ENCODE assay signal across 12 cellular contexts in genomic region chr15:31332681-31333071, GRCh38. TPM values are rescaled to one million over a fixed set of nuclear protein-coding genes. Genes with fewer than 3 reads are reported as not detected.
A peak's percentile ranks its signal among the peaks of the same experiment; 100 is the strongest.
DNase-seq lines count a peak whose midpoint lies in the region; ATAC-seq and TF ChIP-seq lines count a peak whose summit lies in the region.
"Had no signal": no experiment of that assay in that cellular context is flagged by ENCODE, and none has a peak within 500 bp of the region (broad histone marks: within the 10 kb centered on the region; RNA-seq: fewer than 3 reads in every experiment).

No MANE protein-coding gene starts in this region.

- TF ChIP-seq EP300 in gastroesophageal sphincter (IDR thresholded peaks at IDR 0.05), result no peak
- TF ChIP-seq EP300 in stomach (IDR thresholded peaks at IDR 0.05), result no peak

- peaks cover 15 to 95% (median 51%) of the 10 kb centered on the region in 3 donors for H3K4me1 ChIP-seq in gastroesophageal sphincter
- peaks cover 86 to 94% (median 89%) of the 10 kb centered on the region in 4 donors for H3K4me1 ChIP-seq in stomach

- H3K27ac ChIP-seq in gastroesophageal sphincter, result peak overlapping the region in 3 of 4 donors; percentile 33 to 68 (median 49)
- H3K27ac ChIP-seq in stomach, result peak overlapping the region; percentile 66 to 100 (median 100)
- H3K27ac ChIP-seq: epithelial cell of prostate had no signal

- peaks cover 78% of the 10 kb centered on the region for H3K4me1 Mint-ChIP-seq in activated CD4-positive, alpha-beta T cell treated with anti-CD3 and anti-CD28 coated beads, Interleukin-2, amount 10 ng/mL, durations not matched to agents 7 days and 5 days
- H3K4me1 Mint-ChIP-seq in T-helper 17 cell, result peaks cover 65% of the 10 kb centered on the region

- TF ChIP-seq CTCF in gastroesophageal sphincter (IDR thresholded peaks at IDR 0.05) (no peak), stomach (IDR thresholded peaks at IDR 0.05) (no peak)

- H3K9me3 Mint-ChIP-seq in activated CD4-positive, alpha-beta T cell treated with anti-CD3 and anti-CD28 coated beads, Interleukin-2, amount 10 ng/mL, durations not matched to agents 7 days and 5 days, result no peaks in the 10 kb centered on the region

- H3K27me3 ChIP-seq in gastroesophageal sphincter (no peaks in the 10 kb centered on the region), stomach (no peaks in the 10 kb centered on the region)

- POLR2A ChIA-PET in activated CD4-positive, alpha-beta T cell treated with anti-CD3 and anti-CD28 coated beads, Interleukin-2, amount 10 ng/mL, durations not matched to agents 7 days and 5 days (lab: Charles Lee), result no interaction called here

- TF ChIP-seq POLR2A in gastroesophageal sphincter (IDR thresholded peaks at IDR 0.05) (no peak), stomach (IDR thresholded peaks at IDR 0.05) (no peak)

- H3K9me3 ChIP-seq in T-helper 17 cell (ENCODE audit: control insufficient read depth, low read length, poor library complexity, severe bottlenecking) (no peaks in the 10 kb centered on the region), gastroesophageal sphincter (no peaks in the 10 kb centered on the region), stomach (no peaks in the 10 kb centered on the region)
- H3K9me3 ChIP-seq: SK-N-SH had no signal

- no peak for DNase-seq in activated CD4-positive, alpha-beta T cell treated with anti-CD3 and anti-CD28 coated beads, Interleukin-2, amount 10 ng/mL, durations not matched to agents 7 days and 5 days
- DNase-seq in activated CD4-positive, alpha-beta T cell treated with anti-CD3 and anti-CD28 coated beads, Interleukin-2, amount 50 U/mL, for 4 hours, result no peak
- DNase-seq in T-helper 17 cell (no peak), stomach (no peak), activated gamma-delta T cell treated with Interleukin-2 at 50 U/mL for 16 hours (no peak), NCI-H748 (lab: John Stamatoyannopoulos, UW; ENCODE audit: unreplicated experiment) (no peak)
- DNase-seq: activated CD8-positive, alpha-beta memory T cell treated with anti-CD3 and anti-CD28 coated beads for 24 hours; NCI-H748 treated with DMSO at 0.1 percent for 48 hours had no signal

- H3K4me3 Mint-ChIP-seq in activated CD4-positive, alpha-beta T cell treated with anti-CD3 and anti-CD28 coated beads, Interleukin-2, amount 10 ng/mL, durations not matched to agents 7 days and 5 days, result peak overlapping the region; percentile 92
- peak overlapping the region; percentile 98 for H3K4me3 Mint-ChIP-seq in T-helper 17 cell

- ATAC-seq in T-helper 17 cell (no peak), gastroesophageal sphincter (no peak), GM18909 (IDR thresholded peaks at IDR 0.05; ENCODE audit: poor library complexity, unreplicated experiment) (no peak)

- WGBS in gastroesophageal sphincter (ENCODE audit: low coverage in 1 of 2), 2 donors, result 100% methylated on average over 1 of the region's 1 CpG
- 61 to 87% (median 83%) methylated on average over 1 of the region's 1 CpG for WGBS in stomach, 5 donors

- peaks cover 54% of the 10 kb centered on the region for H3K36me3 Mint-ChIP-seq in activated CD4-positive, alpha-beta T cell treated with anti-CD3 and anti-CD28 coated beads, Interleukin-2, amount 10 ng/mL, durations not matched to agents 7 days and 5 days (ENCODE audit: low read depth)
- peaks cover 8% of the 10 kb centered on the region for H3K36me3 Mint-ChIP-seq in T-helper 17 cell (ENCODE audit: low read depth)

- CTCF ChIA-PET in activated CD4-positive, alpha-beta T cell treated with anti-CD3 and anti-CD28 coated beads, Interleukin-2, amount 10 ng/mL, durations not matched to agents 7 days and 5 days (lab: Charles Lee), result interaction anchor here (1.0 to 1.6 kb wide), 3 partner anchors 35 to 156 kb away, joined by 3 to 5 read pairs (median 3); no protein-coding TSS in a partner anchor

- peak overlapping the region; percentile 63 for H3K27ac Mint-ChIP-seq in activated CD4-positive, alpha-beta T cell treated with anti-CD3 and anti-CD28 coated beads, Interleukin-2, amount 10 ng/mL, durations not matched to agents 7 days and 5 days
- H3K27ac Mint-ChIP-seq in T-helper 17 cell, result peak overlapping the region; percentile 86

- peaks cover 0 to 4% of the 10 kb centered on the region in 2 donors for H3K36me3 ChIP-seq in gastroesophageal sphincter
- no peaks in the 10 kb centered on the region for H3K36me3 ChIP-seq in stomach

- intact Hi-C loops in stomach (cut with DNase I; ENCODE audit: low total_unique reads), result no loop called here

- H3K4me3 ChIP-seq in gastroesophageal sphincter, result no peak overlapping the region
- no peak overlapping the region for H3K4me3 ChIP-seq in stomach

- no peaks in the 10 kb centered on the region for H3K27me3 Mint-ChIP-seq in activated CD4-positive, alpha-beta T cell treated with anti-CD3 and anti-CD28 coated beads, Interleukin-2, amount 10 ng/mL, durations not matched to agents 7 days and 5 days
- H3K27me3 Mint-ChIP-seq in T-helper 17 cell, result no peaks in the 10 kb centered on the region

RNA-seq across cellular contexts. Expression of gene KLF13, which starts 6.0 kb away (rescaled TPM):
- 100 to 1,000 TPM; 235 to 264 TPM for total RNA-seq in activated CD4-positive, alpha-beta T cell treated with anti-CD3 and anti-CD28 coated beads, Interleukin-2, amount 10 ng/mL, durations not matched to agents 7 days and 5 days
- total RNA-seq in T-helper 17 cell, result 100 to 1,000 TPM; 184 to 226 TPM
- total RNA-seq in gastroesophageal sphincter, result 100 to 1,000 TPM in 1 of 4 donors, 10 to 100 TPM in 3; 49.7 to 106 (median 76.1) TPM
- total RNA-seq in stomach, result 10 to 100 TPM in 4 of 5 donors, 1 to 10 TPM in 1; 9.3 to 74.0 (median 38.8) TPM
- polyA plus RNA-seq in stomach, result 10 to 100 TPM; 23.0 to 30.7 (median 24.3) TPM
